In genomic region chr2:99608092-99608491, GRCh38 we compare ENCODE assay signal across 2 cellular contexts.
TF ChIP-seq lines count a peak whose summit lies in the region.

No MANE protein-coding gene starts in this region.

TF ChIP-seq in SK-N-SH treated with all-trans-retinoic acid at 6 μM for 48 hours, 23 proteins besides CTCF, POLR2A, EP300 and RAD21 (continued from another document):
- TF ChIP-seq, protein P1, sequence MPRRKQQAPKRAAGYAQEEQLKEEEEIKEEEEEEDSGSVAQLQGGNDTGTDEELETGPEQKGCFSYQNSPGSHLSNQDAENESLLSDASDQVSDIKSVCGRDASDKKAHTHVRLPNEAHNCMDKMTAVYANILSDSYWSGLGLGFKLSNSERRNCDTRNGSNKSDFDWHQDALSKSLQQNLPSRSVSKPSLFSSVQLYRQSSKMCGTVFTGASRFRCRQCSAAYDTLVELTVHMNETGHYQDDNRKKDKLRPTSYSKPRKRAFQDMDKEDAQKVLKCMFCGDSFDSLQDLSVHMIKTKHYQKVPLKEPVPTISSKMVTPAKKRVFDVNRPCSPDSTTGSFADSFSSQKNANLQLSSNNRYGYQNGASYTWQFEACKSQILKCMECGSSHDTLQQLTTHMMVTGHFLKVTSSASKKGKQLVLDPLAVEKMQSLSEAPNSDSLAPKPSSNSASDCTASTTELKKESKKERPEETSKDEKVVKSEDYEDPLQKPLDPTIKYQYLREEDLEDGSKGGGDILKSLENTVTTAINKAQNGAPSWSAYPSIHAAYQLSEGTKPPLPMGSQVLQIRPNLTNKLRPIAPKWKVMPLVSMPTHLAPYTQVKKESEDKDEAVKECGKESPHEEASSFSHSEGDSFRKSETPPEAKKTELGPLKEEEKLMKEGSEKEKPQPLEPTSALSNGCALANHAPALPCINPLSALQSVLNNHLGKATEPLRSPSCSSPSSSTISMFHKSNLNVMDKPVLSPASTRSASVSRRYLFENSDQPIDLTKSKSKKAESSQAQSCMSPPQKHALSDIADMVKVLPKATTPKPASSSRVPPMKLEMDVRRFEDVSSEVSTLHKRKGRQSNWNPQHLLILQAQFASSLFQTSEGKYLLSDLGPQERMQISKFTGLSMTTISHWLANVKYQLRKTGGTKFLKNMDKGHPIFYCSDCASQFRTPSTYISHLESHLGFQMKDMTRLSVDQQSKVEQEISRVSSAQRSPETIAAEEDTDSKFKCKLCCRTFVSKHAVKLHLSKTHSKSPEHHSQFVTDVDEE (CRISPR knock-in tag; IDR thresholded peaks at IDR 0.05), result no peak
- TF ChIP-seq OSR1 (CRISPR knock-in tag; IDR thresholded peaks at IDR 0.05) (no peak), RARB (CRISPR knock-in tag; IDR thresholded peaks at IDR 0.05) (no peak), PPARA (CRISPR knock-in tag; IDR thresholded peaks at IDR 0.05; ENCODE audit: borderline replicate concordance) (no peak), ZC3H10 (CRISPR knock-in tag; IDR thresholded peaks at IDR 0.05) (no peak), ISL1 (CRISPR knock-in tag; IDR thresholded peaks at IDR 0.05) (no peak), ZNF565 (CRISPR knock-in tag; conservative IDR thresholded peaks at IDR 0.05; ENCODE audit: low read depth) (no peak), BACH2 (CRISPR knock-in tag; IDR thresholded peaks at IDR 0.05; ENCODE audit: borderline replicate concordance) (no peak), SNAI2 (CRISPR knock-in tag; IDR thresholded peaks at IDR 0.05) (no peak), POU6F1 (CRISPR knock-in tag; IDR thresholded peaks at IDR 0.05; ENCODE audit: borderline replicate concordance, low read depth) (no peak), ESRRG (CRISPR knock-in tag; IDR thresholded peaks at IDR 0.05) (no peak), ZFP3 (CRISPR knock-in tag; IDR thresholded peaks at IDR 0.05) (no peak)
TF ChIP-seq in SK-N-SH treated with all-trans-retinoic acid at 6 μM for 48 hours: peak in this region for 0.

TF ChIP-seq in SK-N-SH, 30 proteins besides CTCF, POLR2A, EP300 and RAD21 (continued from another document):
- TF ChIP-seq, protein P2, sequence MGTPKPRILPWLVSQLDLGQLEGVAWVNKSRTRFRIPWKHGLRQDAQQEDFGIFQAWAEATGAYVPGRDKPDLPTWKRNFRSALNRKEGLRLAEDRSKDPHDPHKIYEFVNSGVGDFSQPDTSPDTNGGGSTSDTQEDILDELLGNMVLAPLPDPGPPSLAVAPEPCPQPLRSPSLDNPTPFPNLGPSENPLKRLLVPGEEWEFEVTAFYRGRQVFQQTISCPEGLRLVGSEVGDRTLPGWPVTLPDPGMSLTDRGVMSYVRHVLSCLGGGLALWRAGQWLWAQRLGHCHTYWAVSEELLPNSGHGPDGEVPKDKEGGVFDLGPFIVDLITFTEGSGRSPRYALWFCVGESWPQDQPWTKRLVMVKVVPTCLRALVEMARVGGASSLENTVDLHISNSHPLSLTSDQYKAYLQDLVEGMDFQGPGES (IDR thresholded peaks at IDR 0.05; ENCODE audit: low read depth, low read length), result no peak
- no peak for TF ChIP-seq ELF1 (IDR thresholded peaks at IDR 0.05)
- no peak for TF ChIP-seq REST (IDR thresholded peaks at IDR 0.05; ENCODE audit: low read depth, low read length)
- no peak for TF ChIP-seq CHD2 (IDR thresholded peaks at IDR 0.05; ENCODE audit: low read length, partially characterized antibody)
- no peak for TF ChIP-seq TAF1 (IDR thresholded peaks at IDR 0.05; ENCODE audit: borderline replicate concordance, low read depth, low read length)
- TF ChIP-seq PBX3 (IDR thresholded peaks at IDR 0.05), result no peak
- TF ChIP-seq YY1 (IDR thresholded peaks at IDR 0.05; ENCODE audit: low read depth), result no peak
- TF ChIP-seq, protein P3, sequence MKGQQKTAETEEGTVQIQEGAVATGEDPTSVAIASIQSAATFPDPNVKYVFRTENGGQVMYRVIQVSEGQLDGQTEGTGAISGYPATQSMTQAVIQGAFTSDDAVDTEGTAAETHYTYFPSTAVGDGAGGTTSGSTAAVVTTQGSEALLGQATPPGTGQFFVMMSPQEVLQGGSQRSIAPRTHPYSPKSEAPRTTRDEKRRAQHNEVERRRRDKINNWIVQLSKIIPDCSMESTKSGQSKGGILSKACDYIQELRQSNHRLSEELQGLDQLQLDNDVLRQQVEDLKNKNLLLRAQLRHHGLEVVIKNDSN (IDR thresholded peaks at IDR 0.05; ENCODE audit: borderline replicate concordance, low read depth), result no peak
- TF ChIP-seq RXRA (IDR thresholded peaks at IDR 0.05; ENCODE audit: borderline replicate concordance, low read depth), result no peak
- no peak for TF ChIP-seq RCOR1 (IDR thresholded peaks at IDR 0.05; ENCODE audit: low read length)
